In genomic region chr2:101516349-101516748, GRCh38 we compare ENCODE assay signal across 1 cellular context.
TF ChIP-seq lines count a peak whose summit lies in the region.

No MANE protein-coding gene starts in this region.

TF ChIP-seq in endothelial cell of umbilical vein, 7 proteins besides CTCF, POLR2A, EP300 and RAD21:
- TF ChIP-seq MYC (IDR thresholded peaks at IDR 0.05; ENCODE audit: low read depth, low read length), result no peak
